Comparison of ENCODE assay signal across 19 cellular contexts in genomic region chr3:126058666-126059065, GRCh38.
"Had no signal": no experiment of that assay in that cellular context is flagged by ENCODE, and none has a peak within 500 bp of the region (broad histone marks: within the 10 kb centered on the region; RNA-seq: fewer than 3 reads in every experiment).

No MANE protein-coding gene starts in this region.

- H3K4me1 ChIP-seq: colonic mucosa, pancreas had no signal

- H3K4me3 Mint-ChIP-seq: activated CD4-positive, alpha-beta T cell treated with anti-CD3 and anti-CD28 coated beads, Interleukin-2, amount 10 ng/mL, durations not matched to agents 24 days and 14 days; activated CD8-positive, alpha-beta T cell treated with anti-CD3 and anti-CD28 coated beads, Interleukin-2, amount 10 ng/mL, durations not matched to agents 7 days and 5 days; activated naive CD4-positive, alpha-beta T cell treated with anti-CD3 and anti-CD28 coated beads, Interleukin-2, amount 50 U/mL, for 24 hours; stimulated activated naive B cell treated with anti-CD40 and anti-IgM and Interleukin-4, amounts not matched to agents 10 μg/mL and 1 μg/mL and 100 μg/mL, for 72 hours had no signal

- H3K27ac ChIP-seq: colonic mucosa, pancreas, skin epidermis, tibial artery had no signal

- H3K4me3 ChIP-seq: colonic mucosa, pancreas, skin epidermis, tibial artery, uterus had no signal

- H3K9me3 ChIP-seq: colonic mucosa, pancreas, tibial artery, uterus had no signal

- H3K36me3 ChIP-seq: colonic mucosa, pancreas, uterus had no signal

- H3K27ac Mint-ChIP-seq: activated CD4-positive, alpha-beta T cell treated with anti-CD3 and anti-CD28 coated beads, Interleukin-2, amount 10 ng/mL, durations not matched to agents 24 days and 14 days; activated CD8-positive, alpha-beta T cell treated with anti-CD3 and anti-CD28 coated beads, Interleukin-2, amount 10 ng/mL, durations not matched to agents 7 days and 5 days; activated naive CD4-positive, alpha-beta T cell treated with anti-CD3 and anti-CD28 coated beads, Interleukin-2, amount 50 U/mL, for 24 hours; stimulated activated naive B cell treated with anti-CD40 and anti-IgM and Interleukin-4, amounts not matched to agents 10 μg/mL and 1 μg/mL and 100 μg/mL, for 72 hours had no signal

- DNase-seq: activated CD4-positive, CD25-positive, alpha-beta regulatory T cell; activated CD8-positive, alpha-beta memory T cell treated with anti-CD3 and anti-CD28 coated beads, Interleukin-2, amount 50 U/mL, for 4 hours; activated CD8-positive, alpha-beta T cell treated with anti-CD3 and anti-CD28 coated beads, Interleukin-2, amount 10 ng/mL, durations not matched to agents 7 days and 5 days; activated effector memory CD4-positive, alpha-beta T cell treated with anti-CD3 and anti-CD28 coated beads, Interleukin-2, amount 50 U/mL, for 16 hours; activated T-cell treated with anti-CD3 and anti-CD28 coated beads, Interleukin-2, amount 50 U/mL, for 48 hours; colonic mucosa; glutamatergic neuron; pancreas; stimulated activated CD4-positive, alpha-beta T cell treated with anti-CD3 and anti-CD28 coated beads, Interleukin-15, amount 100 ng/mL, for 24 hours; stimulated activated CD4-positive, alpha-beta T cell treated with anti-CD3 and anti-CD28 coated beads, Interleukin-4, amount 100 ng/mL, for 1 hour; stimulated activated naive B cell treated with anti-CD40 and anti-IgM and Interleukin-4, amounts not matched to agents 10 μg/mL and 1 μg/mL and 100 μg/mL, for 72 hours; T-helper 2 cell; tibial artery; uterus had no signal

- H3K9me3 Mint-ChIP-seq: activated CD4-positive, alpha-beta T cell treated with anti-CD3 and anti-CD28 coated beads, Interleukin-2, amount 10 ng/mL, durations not matched to agents 24 days and 14 days; activated naive CD4-positive, alpha-beta T cell treated with anti-CD3 and anti-CD28 coated beads, Interleukin-2, amount 50 U/mL, for 24 hours; stimulated activated naive B cell treated with anti-CD40 and anti-IgM and Interleukin-4, amounts not matched to agents 10 μg/mL and 1 μg/mL and 100 μg/mL, for 72 hours had no signal

- H3K27me3 Mint-ChIP-seq: activated CD4-positive, alpha-beta T cell treated with anti-CD3 and anti-CD28 coated beads, Interleukin-2, amount 10 ng/mL, durations not matched to agents 24 days and 14 days; activated naive CD4-positive, alpha-beta T cell treated with anti-CD3 and anti-CD28 coated beads, Interleukin-2, amount 50 U/mL, for 24 hours; stimulated activated naive B cell treated with anti-CD40 and anti-IgM and Interleukin-4, amounts not matched to agents 10 μg/mL and 1 μg/mL and 100 μg/mL, for 72 hours had no signal

- ATAC-seq: activated CD8-positive, alpha-beta T cell treated with anti-CD3 and anti-CD28 coated beads, Interleukin-2, amount 10 ng/mL, durations not matched to agents 7 days and 5 days; pancreas; stimulated activated naive B cell treated with anti-CD40 and anti-IgM and Interleukin-4, amounts not matched to agents 10 μg/mL and 1 μg/mL and 100 μg/mL, for 72 hours had no signal

- H3K27me3 ChIP-seq: colonic mucosa, pancreas, tibial artery, uterus had no signal

- FAIRE-seq: endothelial cell of umbilical vein, pancreas, TTC549 had no signal
